Comparison of ENCODE assay signal across 16 cellular contexts in the genomic region with DNA sequence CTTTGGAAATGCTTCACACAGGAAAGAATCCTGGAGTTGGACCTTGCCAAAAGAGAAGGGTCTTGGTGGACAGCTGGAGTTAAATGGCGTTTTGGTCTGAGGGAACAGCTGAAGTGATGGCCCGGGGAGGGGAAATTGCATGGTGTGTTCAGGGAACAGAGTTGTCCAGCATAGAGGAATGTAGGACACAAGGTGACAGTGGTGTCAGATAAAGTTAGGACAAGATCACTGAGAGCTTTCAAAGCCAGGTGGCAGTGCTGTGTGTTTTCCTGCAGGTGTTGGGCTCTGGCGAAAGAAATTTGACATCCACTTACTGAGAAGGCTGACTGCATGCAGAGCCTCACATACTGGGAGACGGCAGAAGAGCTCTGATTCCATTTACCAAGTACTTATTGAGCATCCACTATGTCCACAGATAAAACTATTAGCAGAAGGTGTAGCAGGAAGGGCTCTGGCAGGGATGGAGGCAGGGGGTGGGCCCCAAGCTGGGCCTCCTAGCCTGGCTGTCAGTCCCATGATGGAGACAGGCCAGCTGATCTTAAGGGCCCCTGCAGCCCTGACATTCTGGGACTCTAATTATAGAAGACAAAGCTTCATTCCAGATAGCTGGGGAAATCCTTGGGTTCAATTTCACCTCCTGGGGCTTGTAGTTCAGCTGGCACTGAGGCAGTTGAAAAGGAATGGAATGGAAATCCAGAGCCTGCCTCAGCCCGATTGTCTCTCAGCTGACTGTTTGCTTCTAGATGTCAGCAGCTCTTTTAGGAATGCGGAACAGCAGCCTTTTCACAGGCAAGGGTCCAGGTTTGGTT.
DNase-seq lines count a peak whose midpoint lies in the region; ATAC-seq and TF ChIP-seq lines count a peak whose summit lies in the region.
"Had no signal": no experiment of that assay in that cellular context is flagged by ENCODE, and none has a peak within 500 bp of the region (broad histone marks: within the 10 kb centered on the region; RNA-seq: fewer than 3 reads in every experiment).

No MANE protein-coding gene starts in this region.

- no TSS peak for BruUV-seq in HCT116 (replicated peaks; lab: Mats Ljungman, UMichigan)

- TF ChIP-seq POLR2A in HCT116 (IDR thresholded peaks at IDR 0.05; ENCODE audit: borderline replicate concordance, extremely low read depth, insufficient read depth, insufficient read length) (no peak), body of pancreas (IDR thresholded peaks at IDR 0.05) (no peak)

- POLR2A ChIA-PET in HCT116 (lab: Charles Lee), result no interaction called here
- POLR2A ChIA-PET in CD8-positive, alpha-beta memory T cell (lab: Charles Lee), result no interaction called here

- no peaks in the 10 kb centered on the region for H3K36me3 Mint-ChIP-seq in CD8-positive, alpha-beta memory T cell
- H3K36me3 Mint-ChIP-seq: naive B cell had no signal

- H2AFZ ChIP-seq in HCT116 (ENCODE audit: low read depth, low read length, poor library complexity, severe bottlenecking), result no peak overlapping the region

- H3K4me2 ChIP-seq in HCT116 (ENCODE audit: low read length), result no peak overlapping the region

- no peaks in the 10 kb centered on the region for H3K9me3 ChIP-seq in HCT116 (ENCODE audit: control insufficient read depth in 1 of 2, insufficient read depth in 1 of 2, low read depth in 1 of 2, low read length in 2 of 2)
- no peaks in the 10 kb centered on the region for H3K9me3 ChIP-seq in body of pancreas
- H3K9me3 ChIP-seq in right cardiac atrium (ENCODE audit: control insufficient read depth, low read length), result no peaks in the 10 kb centered on the region
- H3K9me3 ChIP-seq in CD8-positive, alpha-beta memory T cell (ENCODE audit: low read length), result no peaks in the 10 kb centered on the region
- H3K9me3 ChIP-seq: sigmoid colon had no signal

- no peak overlapping the region for H3K27ac ChIP-seq in HCT116 (ENCODE audit: low read depth, low read length)
- H3K27ac ChIP-seq in body of pancreas, result peak overlapping the region in 3 of 4 donors; percentile 27 to 54 (median 35)
- peak overlapping the region; percentile 78 for H3K27ac ChIP-seq in right cardiac atrium (ENCODE audit: low read length)
- H3K27ac ChIP-seq in CD8-positive, alpha-beta memory T cell (ENCODE audit: low read depth, low read length), result no peak overlapping the region
- H3K27ac ChIP-seq: dorsolateral prefrontal cortex had no signal

- H3K27ac Mint-ChIP-seq in CD8-positive, alpha-beta memory T cell, result no peak overlapping the region
- H3K27ac Mint-ChIP-seq: activated naive CD8-positive, alpha-beta T cell treated with anti-CD3 and anti-CD28 coated beads, Interleukin-2, amount 50 U/mL, for 24 hours; stimulated activated naive CD8-positive, alpha-beta T cell treated with anti-CD3 and anti-CD28 coated beads, Interleukin-15, amount 100 ng/mL, for 72 hours had no signal

- no peak for ATAC-seq in HCT116
- peak; percentile 56 for ATAC-seq in body of pancreas
- ATAC-seq in right cardiac atrium, result peak; percentile 80 to 92
- no peak for ATAC-seq in GM19463 (IDR thresholded peaks at IDR 0.05; ENCODE audit: unreplicated experiment)
- ATAC-seq: activated CD4-positive, CD25-positive, alpha-beta regulatory T cell treated with anti-CD3 and anti-CD28 coated beads, Interleukin-2, amount 50 U/mL, for 24 hours; activated naive CD8-positive, alpha-beta T cell treated with anti-CD3 and anti-CD28 coated beads, Interleukin-2, amount 50 U/mL, for 24 hours; stimulated activated naive CD8-positive, alpha-beta T cell treated with anti-CD3 and anti-CD28 coated beads, Interleukin-15, amount 100 ng/mL, for 72 hours had no signal

- intact Hi-C loops in HCT116 (cut with micrococcal nuclease), result no loop called here
- intact Hi-C loops in body of pancreas (cut with DNase I), result no loop called here
- intact Hi-C loops in right cardiac atrium (cut with DNase I), result loop anchor here in 1 of 4 donors (10.0 kb wide), 1 partner anchor 152 kb away; the partner anchor contains the start of gene MAMLD1

- no peak overlapping the region for H3K9ac ChIP-seq in HCT116 (ENCODE audit: low read length)

- H3K27me3 Mint-ChIP-seq in CD8-positive, alpha-beta memory T cell, result peaks cover 0 to 4% of the 10 kb centered on the region in 2 donors
- H3K27me3 Mint-ChIP-seq: activated naive CD8-positive, alpha-beta T cell treated with anti-CD3 and anti-CD28 coated beads, Interleukin-2, amount 50 U/mL, for 24 hours; naive B cell had no signal

- H3K4me3 ChIP-seq in HCT116 (replicated peaks in 1 of 2; ENCODE audit: low read depth in 1 of 2, low read length in 2 of 2), result no peak overlapping the region
- H3K4me3 ChIP-seq in body of pancreas, result no peak overlapping the region
- H3K4me3 ChIP-seq in right cardiac atrium (ENCODE audit: low read length), result no peak overlapping the region
- no peak overlapping the region for H3K4me3 ChIP-seq in CD8-positive, alpha-beta memory T cell (ENCODE audit: low read length)
- H3K4me3 ChIP-seq: dorsolateral prefrontal cortex, sigmoid colon had no signal

- WGBS in body of pancreas, 2 donors, result 64 to 65% methylated on average over 5 to 6 of the region's 6 CpGs
- 41% methylated on average over 6 of the region's 6 CpGs for WGBS in right cardiac atrium

- H3K36me3 ChIP-seq in HCT116 (ENCODE audit: control insufficient read depth in 1 of 2, insufficient read depth in 2 of 2, low read length in 2 of 2) (no peaks in the 10 kb centered on the region), body of pancreas (replicated peaks in 1 of 2; ENCODE audit: insufficient read depth in 1 of 2, low read depth in 2 of 2) (no peaks in the 10 kb centered on the region)
- H3K36me3 ChIP-seq in CD8-positive, alpha-beta memory T cell (ENCODE audit: insufficient read depth, low read length), result no peaks in the 10 kb centered on the region
- H3K36me3 ChIP-seq: sigmoid colon had no signal

- no peaks in the 10 kb centered on the region for H3K4me1 Mint-ChIP-seq in CD8-positive, alpha-beta memory T cell
- H3K4me1 Mint-ChIP-seq: activated naive CD8-positive, alpha-beta T cell treated with anti-CD3 and anti-CD28 coated beads, Interleukin-2, amount 50 U/mL, for 24 hours; naive B cell; stimulated activated naive CD8-positive, alpha-beta T cell treated with anti-CD3 and anti-CD28 coated beads, Interleukin-15, amount 100 ng/mL, for 72 hours had no signal

- CTCF ChIA-PET in HCT116 (lab: Charles Lee), result interaction anchor here (0.8 kb wide), 1 partner anchor 148 kb away, joined by 3 read pairs; no protein-coding TSS in a partner anchor
- CTCF ChIA-PET in CD8-positive, alpha-beta memory T cell (lab: Charles Lee), result no interaction called here

- H3K4me1 ChIP-seq in HCT116 (ENCODE audit: control insufficient read depth in 1 of 2, insufficient read depth in 2 of 2, low read length in 2 of 2), result no peaks in the 10 kb centered on the region
- no peaks in the 10 kb centered on the region for H3K4me1 ChIP-seq in body of pancreas
- peaks cover 5% of the 10 kb centered on the region for H3K4me1 ChIP-seq in right cardiac atrium (ENCODE audit: control insufficient read depth, insufficient read depth, low read length)
- H3K4me1 ChIP-seq in CD8-positive, alpha-beta memory T cell (ENCODE audit: insufficient read depth, low read length), result no peaks in the 10 kb centered on the region
- H3K4me1 ChIP-seq: sigmoid colon had no signal

- H4K20me1 ChIP-seq in HCT116 (ENCODE audit: insufficient read depth), result no peaks in the 10 kb centered on the region

- no peak overlapping the region for H3K4me3 Mint-ChIP-seq in CD8-positive, alpha-beta memory T cell
- H3K4me3 Mint-ChIP-seq: activated naive CD8-positive, alpha-beta T cell treated with anti-CD3 and anti-CD28 coated beads, Interleukin-2, amount 50 U/mL, for 24 hours; stimulated activated naive CD8-positive, alpha-beta T cell treated with anti-CD3 and anti-CD28 coated beads, Interleukin-15, amount 100 ng/mL, for 72 hours had no signal

- no peaks in the 10 kb centered on the region for H3K9me3 Mint-ChIP-seq in CD8-positive, alpha-beta memory T cell
- H3K9me3 Mint-ChIP-seq: activated naive CD8-positive, alpha-beta T cell treated with anti-CD3 and anti-CD28 coated beads, Interleukin-2, amount 50 U/mL, for 24 hours; stimulated activated naive CD8-positive, alpha-beta T cell treated with anti-CD3 and anti-CD28 coated beads, Interleukin-15, amount 100 ng/mL, for 72 hours had no signal

- H3K9me2 ChIP-seq in HCT116 (ENCODE audit: insufficient read depth), result no peaks in the 10 kb centered on the region

- DNase-seq in HCT116 (ENCODE audit: low read depth, low spot score), result no peak
- DNase-seq in body of pancreas, result peak; percentile 15 to 39 (median 16)
- DNase-seq in right cardiac atrium, result peak; percentile 28 to 79 (median 75)
- peak; percentile 9 for DNase-seq in retina
- DNase-seq in GM10266 (ENCODE audit: extremely low spot score), result no peak
- no peak for DNase-seq in CD8-positive, alpha-beta memory T cell
- DNase-seq: activated naive CD8-positive, alpha-beta T cell treated with anti-CD3 and anti-CD28 coated beads, Interleukin-2, amount 50 U/mL, for 24 hours; COR-L47; dorsolateral prefrontal cortex; naive B cell; NCI-H345; sigmoid colon; stimulated activated naive CD8-positive, alpha-beta T cell treated with anti-CD3 and anti-CD28 coated beads, Interleukin-15, amount 100 ng/mL, for 72 hours; SW 1271 had no signal

- TF ChIP-seq CTCF in HCT116 (IDR thresholded peaks at IDR 0.05 in 2 of 3, conservative IDR thresholded peaks at IDR 0.05 in 1 of 3; ENCODE audit: borderline replicate concordance in 1 of 3, insufficient read depth in 1 of 3, low read depth in 2 of 3, low read length in 2 of 3), result 0 out of 6 replicates have a peak, but pooled peaks of 1 of the 3 experiments have one; percentile 11
- TF ChIP-seq CTCF in body of pancreas (IDR thresholded peaks at IDR 0.05), result peak in 2 of 7 experiments; percentile 20 to 22
- TF ChIP-seq CTCF in GM10266 (IDR thresholded peaks at IDR 0.05; ENCODE audit: control insufficient read depth, insufficient read depth, low read depth, missing control alignments), result no peak

- H3K79me2 ChIP-seq in HCT116 (ENCODE audit: insufficient read depth, low read length), result no peaks in the 10 kb centered on the region

- H3K27me3 ChIP-seq in HCT116 (ENCODE audit: insufficient read depth, low read length) (no peaks in the 10 kb centered on the region), body of pancreas (no peaks in the 10 kb centered on the region), right cardiac atrium (ENCODE audit: control insufficient read depth, insufficient read depth) (no peaks in the 10 kb centered on the region)
- no peaks in the 10 kb centered on the region for H3K27me3 ChIP-seq in CD8-positive, alpha-beta memory T cell (ENCODE audit: insufficient read depth, low read length, poor library complexity, severe bottlenecking)
- H3K27me3 ChIP-seq: sigmoid colon had no signal

- peak; percentile 37; the same call in 1 of the 2 replicates for TF ChIP-seq RAD21 in HCT116 (IDR thresholded peaks at IDR 0.05; ENCODE audit: low read depth)

- RAD21 ChIA-PET in HCT116 (lab: Charles Lee; ENCODE audit: low non-redundant PET in 1 of 2, low total read pairs in 2 of 2, uncharacterized antibody in 2 of 2, unreplicated experiment in 2 of 2), result no interaction called here

TF ChIP-seq in HCT116, 20 proteins besides CTCF, POLR2A, EP300 and RAD21 (continues in another document):
- no peak for TF ChIP-seq CBX3 (IDR thresholded peaks at IDR 0.05; ENCODE audit: low read depth)
- TF ChIP-seq SP1 (IDR thresholded peaks at IDR 0.05; ENCODE audit: low read depth), result no peak
- TF ChIP-seq ZNF274 (IDR thresholded peaks at IDR 0.05; ENCODE audit: low read depth, low read length), result no peak

Comparison
In these comparisons a context has a peak if more than half of its experiments do, and no peak if none do; other contexts are left out.
1. ATAC-seq: peak in body of pancreas (single experiment) and right cardiac atrium (2 of 2); none in HCT116 (single experiment) and GM19463 (single experiment).
2. DNase-seq: peak in body of pancreas (4 of 4), right cardiac atrium (3 of 3) and retina (single experiment); none in HCT116 (single experiment), GM10266 (single experiment) and CD8-positive, alpha-beta memory T cell (0 of 5).
3. H3K27ac ChIP-seq: peak in body of pancreas (3 of 4) and right cardiac atrium (single experiment); none in HCT116 (single experiment) and CD8-positive, alpha-beta memory T cell (single experiment).